Comparison of ENCODE assay signal across 1 cellular context in genomic region chr15:89653578-89653977, GRCh38.
TF ChIP-seq lines count a peak whose summit lies in the region.

No MANE protein-coding gene starts in this region.

TF ChIP-seq in K562, 482 proteins besides CTCF, POLR2A, EP300 and RAD21:
- TF ChIP-seq E2F8 (IDR thresholded peaks at IDR 0.05; ENCODE audit: low read depth, partially characterized antibody) (no peak), DACH1 (IDR thresholded peaks at IDR 0.05; ENCODE audit: partially characterized antibody) (peak; percentile 98), NCOA2 (IDR thresholded peaks at IDR 0.05; ENCODE audit: partially characterized antibody in 2 of 2) (no peak), E4F1 (CRISPR knock-in tag; IDR thresholded peaks at IDR 0.05; ENCODE audit: borderline replicate concordance) (no peak), NR2C2 (CRISPR knock-in tag; IDR thresholded peaks at IDR 0.05) (no peak), NR2C2 (tag; IDR thresholded peaks at IDR 0.05) (no peak), RREB1 (CRISPR knock-in tag; IDR thresholded peaks at IDR 0.05) (no peak), MCM7 (IDR thresholded peaks at IDR 0.05) (peak in 1 of 2 experiments; percentile 91; a peak in 1 of 4 replicates), FOXK1 (CRISPR knock-in tag; IDR thresholded peaks at IDR 0.05; ENCODE audit: borderline replicate concordance) (0 out of 2 replicates have a peak, but pooled peaks have one; percentile 64), MYNN (IDR thresholded peaks at IDR 0.05) (no peak), MYNN (CRISPR knock-in tag; IDR thresholded peaks at IDR 0.05) (no peak)
